9 cellular contexts compared by ENCODE assay signal in the genomic region with DNA sequence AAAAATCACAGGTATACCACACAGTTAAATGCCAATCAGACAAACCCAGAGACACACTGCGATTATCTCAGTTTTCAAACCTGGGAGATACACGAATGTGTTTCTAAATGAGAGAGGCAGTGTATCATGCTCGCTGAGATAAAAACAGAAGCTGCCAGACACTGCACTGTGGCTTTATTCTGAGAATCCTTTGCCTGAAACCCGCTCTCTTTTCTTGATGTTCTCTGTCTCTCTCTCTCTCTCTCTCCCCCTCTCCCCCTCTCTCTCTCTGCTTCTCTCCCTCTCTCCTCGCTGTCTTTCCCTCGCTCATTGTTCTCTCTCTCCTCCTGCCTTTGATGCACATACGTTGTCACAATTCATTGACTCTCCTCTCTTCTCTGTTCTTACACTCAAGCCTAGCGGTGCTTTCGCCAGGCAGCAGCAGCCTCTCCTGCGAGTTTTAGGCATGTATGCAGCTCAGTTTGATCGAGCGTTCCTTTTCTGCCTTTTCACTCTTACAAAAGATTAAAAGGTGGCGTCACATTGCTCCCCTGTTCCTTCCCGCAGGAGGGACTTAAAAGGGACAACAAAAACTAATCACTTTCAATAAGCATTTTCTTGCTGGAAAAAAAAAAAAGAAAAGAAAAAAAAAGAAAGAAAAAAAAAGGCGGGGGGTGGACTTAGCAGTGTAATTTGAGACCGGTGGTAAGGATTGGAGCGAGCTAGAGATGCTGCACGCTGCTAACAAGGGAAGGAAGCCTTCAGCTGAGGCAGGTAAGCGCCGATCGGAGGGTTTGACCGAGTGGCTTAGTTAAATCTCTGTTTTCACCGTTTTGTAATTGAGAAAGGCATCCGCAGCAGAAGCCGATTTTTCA.
DNase-seq lines count a peak whose midpoint lies in the region; ATAC-seq and TF ChIP-seq lines count a peak whose summit lies in the region.
"Had no signal": no experiment of that assay in that cellular context is flagged by ENCODE, and none has a peak within 500 bp of the region (broad histone marks: within the 10 kb centered on the region; RNA-seq: fewer than 3 reads in every experiment).

No MANE protein-coding gene starts in this region.

- H3K36me3 ChIP-seq in CD4-positive, alpha-beta memory T cell (ENCODE audit: insufficient read depth, low read length): no peaks in the 10 kb centered on the region

- H3K9me3 ChIP-seq in CD4-positive, alpha-beta memory T cell (ENCODE audit: control insufficient read depth in 1 of 2, low read length in 2 of 2): no peaks in the 10 kb centered on the region

- intact Hi-C loops in CD4-positive, alpha-beta memory T cell (cut with micrococcal nuclease): no loop called here
- intact Hi-C loops in dorsolateral prefrontal cortex (cut with DNase I): no loop called here

- H3K27me3 Mint-ChIP-seq in CD4-positive, alpha-beta memory T cell: peaks cover 6 to 12% of the 10 kb centered on the region in 2 donors
- H3K27me3 Mint-ChIP-seq in nephron (ENCODE audit: low read depth): peaks cover 71% of the 10 kb centered on the region

- no peaks in the 10 kb centered on the region for H3K27me3 ChIP-seq in CD4-positive, alpha-beta memory T cell (ENCODE audit: insufficient read depth, low read length)
- peaks cover 0 to 85% (median 11%) of the 10 kb centered on the region in 45 donors for H3K27me3 ChIP-seq in dorsolateral prefrontal cortex

- H3K27ac Mint-ChIP-seq in CD4-positive, alpha-beta memory T cell: no peak overlapping the region
- peak overlapping the region in 2 of 3 experiments; percentile 5 to 40 for H3K27ac Mint-ChIP-seq in nephron

- POLR2A ChIA-PET in CD4-positive, alpha-beta memory T cell (lab: Charles Lee; ENCODE audit: partially characterized antibody): no interaction called here

- H3K4me3 Mint-ChIP-seq in CD4-positive, alpha-beta memory T cell: peak overlapping the region in 6 of 8 donors; percentile 19 to 66 (median 42)
- H3K4me3 Mint-ChIP-seq in nephron: peak overlapping the region; percentile 63 to 75 (median 74)

- H3K4me1 Mint-ChIP-seq in CD4-positive, alpha-beta memory T cell: peaks cover 4 to 8% (median 5%) of the 10 kb centered on the region in 4 donors
- H3K4me1 Mint-ChIP-seq in nephron: peaks cover 11% of the 10 kb centered on the region

- no peak for DNase-seq in CD4-positive, alpha-beta memory T cell
- DNase-seq in NCI-H1694 treated with DMSO at 0.1 percent for 48 hours (lab: John Stamatoyannopoulos, UW) (peak; percentile 72), dorsolateral prefrontal cortex (peak in 3 of 10 donors; percentile 46 to 57 (median 53)), NK-92 (lab: John Stamatoyannopoulos, UW; ENCODE audit: unreplicated experiment) (no peak), NCI-H1436 (lab: John Stamatoyannopoulos, UW) (no peak)
- DNase-seq in stimulated activated CD4-positive, alpha-beta T cell treated with anti-CD3 and anti-CD28 coated beads, Interleukin-15, amount 100 ng/mL, for 24 hours: no peak
- DNase-seq: activated naive CD4-positive, alpha-beta T cell had no signal

- peaks cover 0 to 9% (median 1%) of the 10 kb centered on the region in 8 donors for H3K9me3 Mint-ChIP-seq in CD4-positive, alpha-beta memory T cell
- H3K9me3 Mint-ChIP-seq in nephron: no peaks in the 10 kb centered on the region

- no peak overlapping the region for H3K27ac ChIP-seq in CD4-positive, alpha-beta memory T cell (ENCODE audit: low read depth, low read length)
- peak overlapping the region in 53 of 59 donors; percentile 1 to 84 (median 61) for H3K27ac ChIP-seq in dorsolateral prefrontal cortex

- no peak for ATAC-seq in HG02870 (IDR thresholded peaks at IDR 0.05; ENCODE audit: unreplicated experiment)

- no peak overlapping the region for H3K4me3 ChIP-seq in CD4-positive, alpha-beta memory T cell (ENCODE audit: low read length in 2 of 2)
- peak overlapping the region in 58 of 59 donors; percentile 12 to 66 (median 48) for H3K4me3 ChIP-seq in dorsolateral prefrontal cortex

- CTCF ChIA-PET in CD4-positive, alpha-beta memory T cell (lab: Charles Lee; ENCODE audit: partially characterized antibody): no interaction called here

- TF ChIP-seq CTCF in dorsolateral prefrontal cortex (IDR thresholded peaks at IDR 0.05 in 54 of 56, conservative IDR thresholded peaks at IDR 0.05 in 2 of 56; ENCODE audit: low read depth in 1 of 56, partially characterized antibody in 56 of 56) (no peak), nephron (IDR thresholded peaks at IDR 0.05; ENCODE audit: unreplicated experiment in 3 of 3) (no peak)

- no peaks in the 10 kb centered on the region for H3K4me1 ChIP-seq in CD4-positive, alpha-beta memory T cell (ENCODE audit: insufficient read depth, low read length)

- H3K36me3 Mint-ChIP-seq in CD4-positive, alpha-beta memory T cell: no peaks in the 10 kb centered on the region
- no peaks in the 10 kb centered on the region for H3K36me3 Mint-ChIP-seq in nephron (ENCODE audit: low read depth)

Comparison
In these comparisons a context has a peak if more than half of its experiments do, and no peak if none do; other contexts are left out.
1. H3K4me3 ChIP-seq: peak in dorsolateral prefrontal cortex (58 of 59); none in CD4-positive, alpha-beta memory T cell (0 of 2).
2. H3K27ac Mint-ChIP-seq: peak in nephron (2 of 3); none in CD4-positive, alpha-beta memory T cell (0 of 7).